In genomic region chr16:66152841-66153525, GRCh38 we compare ENCODE assay signal across 1 cellular context.
TF ChIP-seq lines count a peak whose summit lies in the region.

No MANE protein-coding gene starts in this region.

TF ChIP-seq in SK-N-SH treated with all-trans-retinoic acid at 6 μM for 48 hours, 23 proteins besides CTCF, POLR2A, EP300 and RAD21 (continued from another document):
- TF ChIP-seq TSHZ2 (CRISPR knock-in tag; IDR thresholded peaks at IDR 0.05), result no peak
- TF ChIP-seq GLIS3 (CRISPR knock-in tag; IDR thresholded peaks at IDR 0.05), result no peak
- TF ChIP-seq ZNF565 (CRISPR knock-in tag; conservative IDR thresholded peaks at IDR 0.05; ENCODE audit: low read depth), result no peak
